39 cellular contexts compared by ENCODE assay signal in the genomic region with DNA sequence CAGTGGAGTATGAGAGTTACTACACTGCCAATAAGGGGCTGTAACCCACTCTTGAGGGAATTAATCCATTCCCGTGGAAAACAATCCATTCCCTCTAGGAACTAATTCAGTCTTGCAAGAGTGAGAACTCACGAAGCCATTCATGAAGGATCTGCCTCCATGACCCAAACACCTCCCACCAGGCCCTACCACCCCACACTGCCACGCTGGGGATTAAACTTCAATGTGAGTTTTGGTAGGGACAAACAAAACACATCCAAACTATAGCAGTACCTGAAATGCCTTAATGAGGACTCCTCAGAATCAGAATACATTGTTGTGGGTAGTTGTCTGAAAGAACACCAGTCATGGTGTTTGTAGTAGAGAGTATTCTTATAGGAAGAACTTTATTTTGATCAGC. TPM values are rescaled to one million over a fixed set of nuclear protein-coding genes. Genes with fewer than 3 reads are reported as not detected.
"Had no signal": no experiment of that assay in that cellular context is flagged by ENCODE, and none has a peak within 500 bp of the region (broad histone marks: within the 10 kb centered on the region; RNA-seq: fewer than 3 reads in every experiment).

No MANE protein-coding gene starts in this region.

- H3K9me3 ChIP-seq: adrenal gland, ascending aorta, body of pancreas, breast epithelium had no signal

- FAIRE-seq: bronchial epithelial cell had no signal

- H3K4me1 ChIP-seq: adrenal gland, ascending aorta, body of pancreas, breast epithelium had no signal

- H3K4me3 ChIP-seq: adrenal gland, ascending aorta, body of pancreas, breast epithelium, cardiac muscle cell had no signal

- H3K27ac ChIP-seq: adrenal gland, ascending aorta, body of pancreas, brain microvascular endothelial cell, breast epithelium, cardiac muscle cell had no signal

- H3K36me3 ChIP-seq: adrenal gland, ascending aorta, brain microvascular endothelial cell, breast epithelium, cardiac muscle cell had no signal

- DNase-seq: activated effector memory CD4-positive, alpha-beta T cell treated with anti-CD3 and anti-CD28 coated beads, Interleukin-2, amount 50 U/mL, for 16 hours; activated effector memory CD4-positive, alpha-beta T cell treated with Interleukin-2 at 50 U/mL for 16 hours; activated gamma-delta T cell; activated gamma-delta T cell treated with Interleukin-2 at 50 U/mL for 16 hours; activated naive CD4-positive, alpha-beta T cell; activated naive CD4-positive, alpha-beta T cell treated with anti-CD3 and anti-CD28 coated beads for 36 hours; activated naive CD4-positive, alpha-beta T cell treated with anti-CD3 and anti-CD28 coated beads, Interleukin-2, amount 10 ng/mL, durations not matched to agents 7 days and 5 days; activated naive CD4-positive, alpha-beta T cell treated with anti-CD3 and anti-CD28 coated beads, Interleukin-2, amount 50 U/mL, for 16 hours; activated naive CD4-positive, alpha-beta T cell treated with Interleukin-2 at 50 U/mL for 16 hours; activated naive CD8-positive, alpha-beta T cell treated with anti-CD3 and anti-CD28 coated beads for 36 hours; activated naive CD8-positive, alpha-beta T cell treated with anti-CD3 and anti-CD28 coated beads, Interleukin-2, amount 10 ng/mL, durations not matched to agents 7 days and 5 days; activated naive CD8-positive, alpha-beta T cell treated with anti-CD3 and anti-CD28 coated beads, Interleukin-2, amount 50 U/mL, for 24 hours; activated T-cell treated with anti-CD3 and anti-CD28 coated beads, Interleukin-2, amount 50 U/mL, for 24 hours; activated T-cell treated with anti-CD3 and anti-CD28 coated beads, Interleukin-2, amount 50 U/mL, for 4 hours; activated T-cell treated with anti-CD3 and anti-CD28 coated beads, Interleukin-2, amount 50 U/mL, for 48 hours; activated T-cell treated with anti-CD3 and anti-CD28 coated beads, Interleukin-2, amount 50 U/mL, for 72 hours; adrenal gland; amniotic stem cell; amygdala; anterior cingulate cortex; aorta; body of pancreas; brain microvascular endothelial cell; caudate nucleus; central memory CD4-positive, alpha-beta T cell; cerebellar nuclear complex had no signal

- H3K27me3 ChIP-seq: ascending aorta, body of pancreas, brain microvascular endothelial cell, cardiac muscle cell had no signal

- ATAC-seq: activated naive CD4-positive, alpha-beta T cell treated with anti-CD3 and anti-CD28 coated beads, Interleukin-2, amount 50 U/mL, for 72 hours; activated naive CD8-positive, alpha-beta T cell treated with anti-CD3 and anti-CD28 coated beads, Interleukin-2, amount 50 U/mL, for 24 hours; activated T-cell treated with anti-CD3 and anti-CD28 coated beads, Interleukin-2, amount 50 U/mL, for 4 hours; activated T-cell treated with anti-CD3 and anti-CD28 coated beads, Interleukin-2, amount 50 U/mL, for 72 hours; activated T-helper 17 cell treated with anti-CD3 and anti-CD28 coated beads, Interleukin-2, amount 50 U/mL, for 72 hours; body of pancreas had no signal

RNA-seq across cellular contexts. Expression of a gene that starts 19.2 kb away (rescaled TPM):
- total RNA-seq: activated naive CD4-positive, alpha-beta T cell treated with anti-CD3 and anti-CD28 coated beads for 36 hours; activated naive CD4-positive, alpha-beta T cell treated with anti-CD3 and anti-CD28 coated beads, Interleukin-2, amount 50 U/mL, for 72 hours; activated naive CD8-positive, alpha-beta T cell treated with anti-CD3 and anti-CD28 coated beads for 36 hours; activated naive CD8-positive, alpha-beta T cell treated with anti-CD3 and anti-CD28 coated beads, Interleukin-2, amount 10 ng/mL, durations not matched to agents 7 days and 5 days; activated T-cell treated with anti-CD3 and anti-CD28 coated beads, Interleukin-2, amount 50 U/mL, for 4 hours; activated T-cell treated with anti-CD3 and anti-CD28 coated beads, Interleukin-2, amount 50 U/mL, for 72 hours; activated T-helper 1 cell treated with anti-CD3 and anti-CD28 coated beads, Interleukin-12 subunit alpha, Interleukin-12 subunit beta, Interleukin-2, Interleukin-4 antibody, amounts not matched to agents 30 ng/mL and 10 ng/mL and 1 ng/mL, durations not matched to agents 14 hours and 24 hours and 36 hours; activated T-helper 17 cell treated with anti-CD3 and anti-CD28 coated beads, Interleukin-2, amount 50 U/mL, for 72 hours; activated T-helper 2 cell treated with anti-CD3 and anti-CD28 coated beads, Interferon-gamma antibody, Interleukin-2, Interleukin-4, amounts not matched to agents 10 μg/mL and 5 μg/mL and 100 μg/mL, durations not matched to agents 14 hours and 24 hours and 36 hours; aorta; ascending aorta; astrocyte; body of pancreas; breast epithelium; bronchial epithelial cell; cardiac muscle cell; cardiac septum; cerebellum; chondrocyte had no signal
- polyA plus RNA-seq: adipose tissue, aorta, cardiac muscle cell had no signal

RNA-seq across cellular contexts. Expression of a gene that starts 31.0 kb away (rescaled TPM):
- total RNA-seq: ascending aorta had no signal
